2 cellular contexts compared by ENCODE assay signal in genomic region chr17:58304735-58305486, GRCh38.
TF ChIP-seq lines count a peak whose summit lies in the region.

No MANE protein-coding gene starts in this region.

TF ChIP-seq in HCT116, 20 proteins besides CTCF, POLR2A, EP300 and RAD21:
- TF ChIP-seq ZFX (IDR thresholded peaks at IDR 0.05) (no peak), ATF3 (IDR thresholded peaks at IDR 0.05) (no peak), EZH2phosphoT487 (IDR thresholded peaks at IDR 0.05; ENCODE audit: borderline replicate concordance) (no peak), JUND (IDR thresholded peaks at IDR 0.05) (no peak), EGR1 (IDR thresholded peaks at IDR 0.05; ENCODE audit: low read depth) (no peak), CBX3 (IDR thresholded peaks at IDR 0.05; ENCODE audit: low read depth) (no peak), SP1 (IDR thresholded peaks at IDR 0.05; ENCODE audit: low read depth) (no peak), SIN3A (IDR thresholded peaks at IDR 0.05; ENCODE audit: low read depth) (no peak)
- TF ChIP-seq, protein P1, sequence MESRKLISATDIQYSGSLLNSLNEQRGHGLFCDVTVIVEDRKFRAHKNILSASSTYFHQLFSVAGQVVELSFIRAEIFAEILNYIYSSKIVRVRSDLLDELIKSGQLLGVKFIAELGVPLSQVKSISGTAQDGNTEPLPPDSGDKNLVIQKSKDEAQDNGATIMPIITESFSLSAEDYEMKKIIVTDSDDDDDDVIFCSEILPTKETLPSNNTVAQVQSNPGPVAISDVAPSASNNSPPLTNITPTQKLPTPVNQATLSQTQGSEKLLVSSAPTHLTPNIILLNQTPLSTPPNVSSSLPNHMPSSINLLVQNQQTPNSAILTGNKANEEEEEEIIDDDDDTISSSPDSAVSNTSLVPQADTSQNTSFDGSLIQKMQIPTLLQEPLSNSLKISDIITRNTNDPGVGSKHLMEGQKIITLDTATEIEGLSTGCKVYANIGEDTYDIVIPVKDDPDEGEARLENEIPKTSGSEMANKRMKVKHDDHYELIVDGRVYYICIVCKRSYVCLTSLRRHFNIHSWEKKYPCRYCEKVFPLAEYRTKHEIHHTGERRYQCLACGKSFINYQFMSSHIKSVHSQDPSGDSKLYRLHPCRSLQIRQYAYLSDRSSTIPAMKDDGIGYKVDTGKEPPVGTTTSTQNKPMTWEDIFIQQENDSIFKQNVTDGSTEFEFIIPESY (IDR thresholded peaks at IDR 0.05; ENCODE audit: extremely low read depth, insufficient replicate concordance, low read length) = no peak

TF ChIP-seq in K562, 482 proteins besides CTCF, POLR2A, EP300 and RAD21:
- no peak for TF ChIP-seq MYC (IDR thresholded peaks at IDR 0.05; ENCODE audit: low read depth, low read length)
- no peak for TF ChIP-seq MYC (CRISPR knock-in tag; IDR thresholded peaks at IDR 0.05; ENCODE audit: borderline replicate concordance, low read depth)
- TF ChIP-seq FOSL1 (tag; conservative IDR thresholded peaks at IDR 0.05) = no peak
- TF ChIP-seq THAP7 (CRISPR knock-in tag; IDR thresholded peaks at IDR 0.05) = no peak
- no peak for TF ChIP-seq POLR2H (tag; IDR thresholded peaks at IDR 0.05; ENCODE audit: low read depth)
- no peak for TF ChIP-seq ZNF274 (IDR thresholded peaks at IDR 0.05; ENCODE audit: borderline replicate concordance, low read depth, low read length)
TF ChIP-seq in K562: peak in this region for 0.
